In genomic region chr3:194058189-194058571, GRCh38 we compare ENCODE assay signal across 9 cellular contexts.
DNase-seq lines count a peak whose midpoint lies in the region; TF ChIP-seq lines count a peak whose summit lies in the region.
"Had no signal": no experiment of that assay in that cellular context is flagged by ENCODE, and none has a peak within 500 bp of the region (broad histone marks: within the 10 kb centered on the region; RNA-seq: fewer than 3 reads in every experiment).

No MANE protein-coding gene starts in this region.

- H3K27me3 ChIP-seq in HAP-1 (ENCODE audit: low read depth) = no peaks in the 10 kb centered on the region
- H3K27me3 ChIP-seq in iPS-15b (ENCODE audit: control insufficient read depth, insufficient read depth, low read length) = peaks cover 32% of the 10 kb centered on the region
- no peaks in the 10 kb centered on the region for H3K27me3 ChIP-seq in skeletal muscle satellite cell (ENCODE audit: control insufficient read depth, insufficient read depth, low read length)
- no peaks in the 10 kb centered on the region for H3K27me3 ChIP-seq in A673 (replicated peaks; ENCODE audit: insufficient read depth, low read depth, low read length, poor library complexity)

- intact Hi-C loops in A673 (cut with micrococcal nuclease; ENCODE audit: unreplicated experiment) = no loop called here

- no peak overlapping the region for H3K27ac ChIP-seq in A673 (ENCODE audit: low read depth, low read length, poor library complexity, severe bottlenecking)

- no peak for TF ChIP-seq CTCF in A673 (conservative IDR thresholded peaks at IDR 0.05; ENCODE audit: low read depth, low read length)

- H3K9me3 ChIP-seq in ES-I3 (ENCODE audit: control insufficient read depth, insufficient read depth, low read length) = no peaks in the 10 kb centered on the region
- H3K9me3 ChIP-seq in HAP-1 = no peaks in the 10 kb centered on the region
- H3K9me3 ChIP-seq in iPS-15b (ENCODE audit: control insufficient read depth, insufficient read depth, low read length) = no peaks in the 10 kb centered on the region
- no peaks in the 10 kb centered on the region for H3K9me3 ChIP-seq in skeletal muscle satellite cell (replicated peaks; ENCODE audit: low read length)
- no peaks in the 10 kb centered on the region for H3K9me3 ChIP-seq in A673 (ENCODE audit: low read depth, low read length, poor library complexity, severe bottlenecking)

- BruUV-seq in A673 (replicated peaks; lab: Mats Ljungman, UMichigan) = no TSS peak

- POLR2A ChIA-PET in A673 (lab: Charles Lee; ENCODE audit: low non-redundant PET) = no interaction called here

- peak overlapping the region; percentile 47; the same call in 1 of the 2 replicates for H3K9ac ChIP-seq in ES-I3 (ENCODE audit: low read depth, low read length)
- no peak overlapping the region for H3K9ac ChIP-seq in iPS-15b (ENCODE audit: low read depth, low read length)
- no peak overlapping the region for H3K9ac ChIP-seq in skeletal muscle satellite cell (ENCODE audit: low read depth, low read length)

- peak; percentile 81 to 93 for DNase-seq in HAP-1 (ENCODE audit: low spot score in 2 of 2)
- peak; percentile 58 to 80 for DNase-seq in NCI-H524 (lab: John Stamatoyannopoulos, UW)
- peak; percentile 33 for DNase-seq in amniotic epithelial cell (ENCODE audit: low read depth)
- DNase-seq in A673 (ENCODE audit: low spot score) = no peak
- DNase-seq in cerebellar cortex (ENCODE audit: low spot score) = no peak

- H3K4me2 ChIP-seq in skeletal muscle satellite cell (ENCODE audit: low read length) = peak overlapping the region; percentile 65

- in situ Hi-C loops in HAP-1 (cut with MboI; ENCODE audit: low sequenced_read_pairs) = no loop called here

- H3K4me1 ChIP-seq in ES-I3 (ENCODE audit: insufficient read depth, low read length) (peaks cover 24% of the 10 kb centered on the region), HAP-1 (peaks cover 41% of the 10 kb centered on the region), iPS-15b (ENCODE audit: control insufficient read depth, insufficient read depth, low read length) (peaks cover 22% of the 10 kb centered on the region), skeletal muscle satellite cell (ENCODE audit: control insufficient read depth, insufficient read depth, low read length) (no peaks in the 10 kb centered on the region), A673 (ENCODE audit: insufficient read depth, low read length, poor library complexity, severe bottlenecking) (peaks cover 15% of the 10 kb centered on the region)

- CTCF ChIA-PET in A673 (lab: Charles Lee) = no interaction called here

- no peaks in the 10 kb centered on the region for H3K36me3 ChIP-seq in ES-I3 (ENCODE audit: insufficient read depth, low read length)
- H3K36me3 ChIP-seq in HAP-1 (replicated peaks) = no peaks in the 10 kb centered on the region
- H3K36me3 ChIP-seq in iPS-15b (ENCODE audit: control insufficient read depth, insufficient read depth, low read length) = no peaks in the 10 kb centered on the region
- no peaks in the 10 kb centered on the region for H3K36me3 ChIP-seq in skeletal muscle satellite cell (ENCODE audit: insufficient read depth, low read length)
- H3K36me3 ChIP-seq in A673 (ENCODE audit: insufficient read depth, low read length, poor library complexity, severe bottlenecking) = no peaks in the 10 kb centered on the region

- peak overlapping the region; percentile 13 for H3K4me3 ChIP-seq in HAP-1
- peak overlapping the region; percentile 14 for H3K4me3 ChIP-seq in iPS-15b (ENCODE audit: low read depth, low read length)
- no peak overlapping the region for H3K4me3 ChIP-seq in skeletal muscle satellite cell (ENCODE audit: low read length)
- H3K4me3 ChIP-seq in A673 (ENCODE audit: low read depth, low read length, poor library complexity, severe bottlenecking) = no peak overlapping the region
- H3K4me3 ChIP-seq: SK-N-MC had no signal

Comparison
In these comparisons a context has a peak if more than half of its experiments do, and no peak if none do; other contexts are left out.
1. DNase-seq: peak in HAP-1 (2 of 2), NCI-H524 (2 of 2) and amniotic epithelial cell (single experiment); none in A673 (single experiment) and cerebellar cortex (single experiment).
2. H3K4me3 ChIP-seq: peak in HAP-1 (single experiment) and iPS-15b (single experiment); none in skeletal muscle satellite cell (single experiment) and A673 (single experiment).